ENCODE assay signal across 27 cellular contexts in the genomic region with DNA sequence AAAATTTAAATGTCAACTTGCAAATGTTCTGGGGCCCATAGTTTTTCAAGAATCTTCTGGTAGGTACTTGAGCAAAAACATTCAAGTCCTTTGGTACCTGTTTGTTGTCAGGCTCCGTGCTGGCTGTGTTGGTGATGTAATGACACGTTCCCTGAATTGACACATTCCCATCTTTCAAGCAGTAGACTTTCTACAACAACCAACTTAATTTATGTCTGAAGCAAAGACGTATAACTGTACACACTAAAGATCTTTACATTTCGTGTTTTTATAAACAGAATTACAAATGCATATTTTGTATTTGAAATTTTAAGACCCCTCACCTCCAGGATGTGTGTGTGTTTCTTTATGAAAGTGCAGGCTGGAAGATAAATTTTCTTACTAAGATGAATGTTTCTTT. TPM values are rescaled to one million over a fixed set of nuclear protein-coding genes. Genes with fewer than 3 reads are reported as not detected.
DNase-seq lines count a peak whose midpoint lies in the region; ATAC-seq, FAIRE-seq and TF ChIP-seq lines count a peak whose summit lies in the region.
"Had no signal": no experiment of that assay in that cellular context is flagged by ENCODE, and none has a peak within 500 bp of the region (broad histone marks: within the 10 kb centered on the region; RNA-seq: fewer than 3 reads in every experiment).

No MANE protein-coding gene starts in this region.

- H3K4me1 ChIP-seq in HepG2 (ENCODE audit: insufficient read depth, low read length) (peaks cover 42% of the 10 kb centered on the region), right lobe of liver (no peaks in the 10 kb centered on the region)
- H3K4me1 ChIP-seq: breast epithelium, transverse colon had no signal

- POLR2A ChIA-PET in HepG2 (lab: Yijun Ruan, JAX), result no interaction called here

- peaks cover 23% of the 10 kb centered on the region for H3K4me1 Mint-ChIP-seq in osteocyte (ENCODE audit: unreplicated experiment)

- H3K9me3 Mint-ChIP-seq in osteocyte (ENCODE audit: unreplicated experiment), result peaks cover 3% of the 10 kb centered on the region
- H3K9me3 Mint-ChIP-seq: CD4-positive, alpha-beta T cell; nephron had no signal

- no peak overlapping the region for H3K9ac ChIP-seq in HepG2 (ENCODE audit: insufficient read depth, low read depth, low read length)
- no peak overlapping the region for H3K9ac ChIP-seq in SU-DHL-6 (ENCODE audit: low read length)

- no peak for TF ChIP-seq POLR2A in HepG2 (IDR thresholded peaks at IDR 0.05; ENCODE audit: insufficient read depth in 1 of 2, low read depth in 2 of 2, low read length in 2 of 2)
- no peak for TF ChIP-seq POLR2A in right lobe of liver (IDR thresholded peaks at IDR 0.05)

- no peak overlapping the region for H3K4me2 ChIP-seq in HepG2 (ENCODE audit: low read depth, low read length)
- H3K4me2 ChIP-seq in SU-DHL-6 (ENCODE audit: low read depth, low read length, poor library complexity, severe bottlenecking), result no peak overlapping the region
- H3K4me2 ChIP-seq: smooth muscle cell had no signal

- H3K36me3 ChIP-seq in HepG2 (replicated peaks in 1 of 2; ENCODE audit: control insufficient read depth in 1 of 2, insufficient read depth in 2 of 2, low read length in 2 of 2) (peaks cover 0 to 4% of the 10 kb centered on the region in 2 experiments; a peak in 1 of 5 replicates), right lobe of liver (no peaks in the 10 kb centered on the region), SU-DHL-6 (ENCODE audit: low read length) (peaks cover 46% of the 10 kb centered on the region)
- H3K36me3 ChIP-seq: breast epithelium, heart left ventricle, ovary, transverse colon had no signal

- H3K9me2 ChIP-seq in SU-DHL-6 (replicated peaks; ENCODE audit: insufficient read depth, low read length), result no peaks in the 10 kb centered on the region

- peaks cover 67% of the 10 kb centered on the region for H3F3A ChIP-seq in SU-DHL-6 (ENCODE audit: insufficient read depth)

- no peaks in the 10 kb centered on the region for H3K27me3 Mint-ChIP-seq in osteocyte (ENCODE audit: unreplicated experiment)
- H3K27me3 Mint-ChIP-seq: CD4-positive, alpha-beta T cell had no signal

- peak overlapping the region; percentile 52 for H3K27ac Mint-ChIP-seq in osteocyte (ENCODE audit: unreplicated experiment)
- H3K27ac Mint-ChIP-seq: activated naive CD4-positive, alpha-beta T cell treated with anti-CD3 and anti-CD28 coated beads for 36 hours; CD4-positive, alpha-beta T cell had no signal

- H3K4me3 ChIP-seq in HepG2 (replicated peaks in 1 of 3; ENCODE audit: insufficient read depth in 1 of 3, low read depth in 2 of 3, low read length in 3 of 3) (no peak overlapping the region), right lobe of liver (no peak overlapping the region), SU-DHL-6 (ENCODE audit: insufficient read depth, low read length, poor library complexity, severe bottlenecking) (no peak overlapping the region)
- H3K4me3 ChIP-seq: breast epithelium, heart left ventricle, ovary, smooth muscle cell, transverse colon had no signal

- 65% methylated on average over 4 of the region's 4 CpGs for WGBS in HepG2 (ENCODE audit: low lambda C conversion rate)
- WGBS in right lobe of liver (ENCODE audit: insufficient coverage, low coverage, low lambda C conversion rate, missing lambda C conversion rate), result 57% methylated on average over 4 of the region's 4 CpGs

- BruUV-seq in HepG2 (replicated peaks; lab: Mats Ljungman, UMichigan), result no TSS peak

- H3K27ac ChIP-seq in HepG2 (ENCODE audit: extremely low read length, insufficient read depth, low read length), result no peak overlapping the region
- H3K27ac ChIP-seq in right lobe of liver, result no peak overlapping the region
- H3K27ac ChIP-seq in SU-DHL-6 (ENCODE audit: low read depth, low read length), result peak overlapping the region; percentile 36; the same call in 1 of the 2 replicates
- H3K27ac ChIP-seq: breast epithelium, heart left ventricle, HL-60, ovary, transverse colon had no signal

- H3K27me3 ChIP-seq in HepG2 (ENCODE audit: control insufficient read depth in 1 of 2, insufficient read depth in 2 of 2, low read length in 2 of 2) (no peaks in the 10 kb centered on the region), right lobe of liver (no peaks in the 10 kb centered on the region), SU-DHL-6 (ENCODE audit: low read length) (no peaks in the 10 kb centered on the region)
- H3K27me3 ChIP-seq: breast epithelium, heart left ventricle, ovary, transverse colon had no signal

- intact Hi-C loops in HepG2 (cut with micrococcal nuclease; ENCODE audit: unreplicated experiment), result no loop called here
- intact Hi-C loops in right lobe of liver (cut with DNase I), result no loop called here

- no peaks in the 10 kb centered on the region for H3K9me3 ChIP-seq in HepG2 (ENCODE audit: low read length)
- no peaks in the 10 kb centered on the region for H3K9me3 ChIP-seq in right lobe of liver
- no peaks in the 10 kb centered on the region; the same call in 1 of the 2 replicates for H3K9me3 ChIP-seq in SU-DHL-6 (ENCODE audit: insufficient read depth, low read length)
- H3K9me3 ChIP-seq: breast epithelium, ovary, transverse colon had no signal

- ATAC-seq in HepG2, result no peak
- no peak for ATAC-seq in right lobe of liver
- no peak for ATAC-seq in esophagus mucosa
- ATAC-seq in HG02588 (IDR thresholded peaks at IDR 0.05; ENCODE audit: unreplicated experiment), result no peak
- ATAC-seq: heart left ventricle had no signal

- peaks cover 5% of the 10 kb centered on the region for H3K36me3 Mint-ChIP-seq in osteocyte (ENCODE audit: unreplicated experiment)

- in situ Hi-C loops in HepG2 (cut with HindIII; ENCODE audit: extremely low pct_ligation_motif_present, low pct_unique_long_range_greater_than_20kb), result no loop called here

- no peak overlapping the region for H3K4me3 Mint-ChIP-seq in osteocyte (ENCODE audit: unreplicated experiment)
- H3K4me3 Mint-ChIP-seq: activated naive CD4-positive, alpha-beta T cell treated with anti-CD3 and anti-CD28 coated beads for 36 hours; CD4-positive, alpha-beta T cell; nephron had no signal

- no peak for TF ChIP-seq RAD21 in HepG2 (CRISPR knock-in tag; IDR thresholded peaks at IDR 0.05)

- DNase-seq in NCI-H1105 treated with DMSO at 0.1 percent for 48 hours (lab: John Stamatoyannopoulos, UW) (peak; percentile 18), NCI-H1105 (lab: John Stamatoyannopoulos, UW) (no peak), HepG2 (ENCODE audit: low spot score) (peak; percentile 28), right lobe of liver (no peak), osteocyte (ENCODE audit: extremely low spot score, unreplicated experiment) (no peak)
- DNase-seq: activated T-cell treated with anti-CD3 and anti-CD28 coated beads, Interleukin-2, amount 50 U/mL, for 48 hours; amygdala; CD4-positive, alpha-beta T cell; effector CD4-positive, alpha-beta T cell; GOT3; heart left ventricle; kidney; midbrain; NCI-H2107; ovary; SIG-M5; stimulated activated CD4-positive, alpha-beta T cell treated with anti-CD3 and anti-CD28 coated beads, Interleukin-1b, Interleukin-23, amount 100 ng/mL, for 48 hours; stimulated activated CD8-positive, alpha-beta memory T cell treated with anti-CD3 and anti-CD28 coated beads, Interleukin-4, amount 100 ng/mL, for 48 hours; transverse colon had no signal

- no peak for TF ChIP-seq EP300 in HepG2 (IDR thresholded peaks at IDR 0.05; ENCODE audit: low read depth in 2 of 2, low read length in 2 of 2)
- no peak for TF ChIP-seq EP300 in HepG2 (CRISPR knock-in tag; IDR thresholded peaks at IDR 0.05; ENCODE audit: borderline replicate concordance)

- H2AFZ ChIP-seq in HepG2 (ENCODE audit: low read length) (no peak overlapping the region), SU-DHL-6 (ENCODE audit: low read depth, low read length, severe bottlenecking) (no peak overlapping the region)

- peaks cover 71% of the 10 kb centered on the region for H3K79me2 ChIP-seq in HepG2 (ENCODE audit: insufficient read depth, low read length)
- H3K79me2 ChIP-seq in SU-DHL-6 (ENCODE audit: insufficient read depth, low read length), result peaks cover 88% of the 10 kb centered on the region

- H4K20me1 ChIP-seq in HepG2 (ENCODE audit: insufficient read depth, low read length) (peaks cover 28% of the 10 kb centered on the region), SU-DHL-6 (ENCODE audit: low read depth, low read length) (peaks cover 51% of the 10 kb centered on the region)

- FAIRE-seq in HepG2 (lab: Jason Lieb, UNC), result no peak
- FAIRE-seq: kidney had no signal

- CTCF ChIA-PET in HepG2 (lab: Yijun Ruan, JAX; ENCODE audit: low intra/inter-chr PET ratio, low total read pairs), result no interaction called here

- TF ChIP-seq CTCF in HepG2 (CRISPR knock-in tag; IDR thresholded peaks at IDR 0.05) (no peak), right lobe of liver (IDR thresholded peaks at IDR 0.05) (no peak), SU-DHL-6 (IDR thresholded peaks at IDR 0.05; ENCODE audit: insufficient read depth, low read length, poor library complexity, severe bottlenecking) (no peak), osteocyte (IDR thresholded peaks at IDR 0.05) (no peak)

RNA-seq across cellular contexts. Expression of gene NCOA3, which starts 49.6 kb away (rescaled TPM):
- total RNA-seq in HepG2 (2016; rRNA removed; fragmentation: Illumina TruSeq; extraction: Trizol) (56.8 and 76.2 TPM in 2 replicates), right lobe of liver (10 to 100 TPM; 11.2 to 15.1 (median 13.8) TPM), osteocyte (75.9 and 77.5 TPM in 2 replicates), esophagus mucosa (29.1 TPM)
- total RNA-seq in HepG2 (2016; cell fraction: cytosol; rRNA removed; fragmentation: Illumina TruSeq; extraction: Trizol; ENCODE audit: low read depth), result 30.2 and 36.5 TPM in 2 replicates
- total RNA-seq in HepG2 (2016; cell fraction: insoluble cytoplasmic fraction; rRNA removed; fragmentation: Illumina TruSeq; extraction: Trizol), result 56.0 and 74.0 TPM in 2 replicates
- total RNA-seq in HepG2 (2016; cell fraction: membrane; rRNA removed; fragmentation: Illumina TruSeq; extraction: Trizol), result 34.2 and 36.7 TPM in 2 replicates
- 59.3 and 64.3 TPM in 2 replicates for total RNA-seq in HepG2 (2016; cell fraction: nucleus; rRNA removed; fragmentation: Illumina TruSeq; extraction: Trizol)
- 25.0 and 35.0 TPM in 2 replicates for polyA plus RNA-seq in HepG2 (2011; rRNA removed)
- 17.2 and 18.9 TPM in 2 replicates for polyA plus RNA-seq in HepG2 (2011; cell fraction: cytosol; rRNA removed)
- 36.9 and 40.6 TPM in 2 replicates for polyA plus RNA-seq in HepG2 (2011; cell fraction: nucleus; rRNA removed)
- polyA plus RNA-seq in HepG2 (2012), result 22.6 and 26.9 TPM in 2 replicates
- 2.0 and 2.4 TPM in 2 replicates for polyA plus RNA-seq in HepG2 (2016; cell fraction: cytosol; fragmentation: Illumina TruSeq; extraction: Trizol; ENCODE audit: low read depth)
- polyA plus RNA-seq in HepG2 (2016; cell fraction: insoluble cytoplasmic fraction; fragmentation: Illumina TruSeq; extraction: Trizol; ENCODE audit: low read depth), result 40.1 and 40.4 TPM in 2 replicates
- polyA plus RNA-seq in HepG2 (2016; cell fraction: membrane; fragmentation: Illumina TruSeq; extraction: Trizol; ENCODE audit: low read depth), result 5.5 and 5.7 TPM in 2 replicates
- 53.5 and 57.7 TPM in 2 replicates for polyA plus RNA-seq in HepG2 (2016; cell fraction: nucleus; fragmentation: Illumina TruSeq; extraction: Trizol; ENCODE audit: insufficient read depth, low read depth)
- polyA minus RNA-seq in HepG2 (2011; rRNA and poly(A)+ RNA removed; ENCODE audit: low replicate concordance), result 49.8 and 56.6 TPM in 2 replicates
- polyA minus RNA-seq in HepG2 (2011; cell fraction: cytosol; rRNA and poly(A)+ RNA removed), result 41.6 and 42.5 TPM in 2 replicates
- 75.8 and 76.3 TPM in 2 replicates for polyA minus RNA-seq in HepG2 (2011; cell fraction: nucleus; rRNA and poly(A)+ RNA removed)

Comparison
In these comparisons a context has a peak if more than half of its experiments do, and no peak if none do; other contexts are left out.
1. DNase-seq: peak in NCI-H1105 treated with DMSO at 0.1 percent for 48 hours (single experiment) and HepG2 (single experiment); none in NCI-H1105 (single experiment), right lobe of liver (0 of 3) and osteocyte (single experiment).